ENCODE assay signal across 10 cellular contexts in genomic region chr1:234613992-234614584, GRCh38. TPM values are rescaled to one million over a fixed set of nuclear protein-coding genes. Genes with fewer than 3 reads are reported as not detected.
A peak's percentile ranks its signal among the peaks of the same experiment; 100 is the strongest.
DNase-seq lines count a peak whose midpoint lies in the region; ATAC-seq and TF ChIP-seq lines count a peak whose summit lies in the region.
"Had no signal": no experiment of that assay in that cellular context is flagged by ENCODE, and none has a peak within 500 bp of the region (broad histone marks: within the 10 kb centered on the region; RNA-seq: fewer than 3 reads in every experiment).

No MANE protein-coding gene starts in this region.

- H3K9me3 Mint-ChIP-seq in CD14-positive monocyte = no peaks in the 10 kb centered on the region
- no peaks in the 10 kb centered on the region for H3K9me3 Mint-ChIP-seq in nephron progenitor cell
- H3K9me3 Mint-ChIP-seq: activated naive CD4-positive, alpha-beta T cell treated with anti-CD3 and anti-CD28 coated beads, Interleukin-2, amount 50 U/mL, for 72 hours; memory B cell had no signal

- H3K4me1 ChIP-seq in colonic mucosa = peaks cover 15% of the 10 kb centered on the region

- H3K9me3 ChIP-seq in colonic mucosa = no peaks in the 10 kb centered on the region

- H3K4me3 ChIP-seq in colonic mucosa = no peak overlapping the region

- H3K27me3 Mint-ChIP-seq in CD14-positive monocyte (ENCODE audit: low read depth in 3 of 3) (no peaks in the 10 kb centered on the region), nephron progenitor cell (ENCODE audit: low read depth, poor library complexity) (no peaks in the 10 kb centered on the region)
- H3K27me3 Mint-ChIP-seq: memory B cell had no signal

- intact Hi-C loops in CD14-positive monocyte (cut with micrococcal nuclease) (loop anchor here (2.0 to 5.0 kb wide), 9 partner anchors 43 to 463 kb away; no protein-coding TSS in a partner anchor), colonic mucosa (cut with DNase I) (no loop called here)

- peak overlapping the region; percentile 100 for H3K27ac ChIP-seq in colonic mucosa

- no peaks in the 10 kb centered on the region for H3K36me3 Mint-ChIP-seq in CD14-positive monocyte
- no peaks in the 10 kb centered on the region for H3K36me3 Mint-ChIP-seq in nephron progenitor cell (ENCODE audit: low read depth)
- H3K36me3 Mint-ChIP-seq: activated naive CD4-positive, alpha-beta T cell treated with anti-CD3 and anti-CD28 coated beads, Interleukin-2, amount 50 U/mL, for 72 hours; memory B cell had no signal

- H3K27me3 ChIP-seq in colonic mucosa = no peaks in the 10 kb centered on the region

- peaks cover 55% of the 10 kb centered on the region for H3K4me1 Mint-ChIP-seq in CD14-positive monocyte
- H3K4me1 Mint-ChIP-seq in nephron progenitor cell = peaks cover 66% of the 10 kb centered on the region

- H3K9ac ChIP-seq in colonic mucosa (ENCODE audit: low read depth in 2 of 2, low read length in 2 of 2) = peak overlapping the region; percentile 19 to 100

- no peaks in the 10 kb centered on the region for H3K36me3 ChIP-seq in colonic mucosa

- no peak for DNase-seq in CD14-positive monocyte (ENCODE audit: low spot score)
- peak; percentile 68 for DNase-seq in NCI-H69 (lab: John Stamatoyannopoulos, UW)
- DNase-seq in colonic mucosa = no peak
- DNase-seq in nephron progenitor cell = no peak
- DNase-seq in NCI-H2227 treated with DMSO at 0.1 percent for 48 hours (lab: John Stamatoyannopoulos, UW) = no peak

- TF ChIP-seq CTCF in CD14-positive monocyte (IDR thresholded peaks at IDR 0.05) (no peak), colonic mucosa (IDR thresholded peaks at IDR 0.05) (no peak), nephron progenitor cell (IDR thresholded peaks at IDR 0.05) (no peak)

- H3K4me3 Mint-ChIP-seq in CD14-positive monocyte = peak overlapping the region in 1 of 2 donors; percentile 84
- H3K4me3 Mint-ChIP-seq in nephron progenitor cell = no peak overlapping the region

- ATAC-seq in HG02763 (IDR thresholded peaks at IDR 0.05; ENCODE audit: unreplicated experiment) (no peak), HG03039 (IDR thresholded peaks at IDR 0.05; ENCODE audit: unreplicated experiment) (no peak), GM18867 (IDR thresholded peaks at IDR 0.05; ENCODE audit: unreplicated experiment) (no peak)
- ATAC-seq: activated naive CD4-positive, alpha-beta T cell treated with anti-CD3 and anti-CD28 coated beads, Interleukin-2, amount 50 U/mL, for 72 hours had no signal

- H3K27ac Mint-ChIP-seq in CD14-positive monocyte (peak overlapping the region; percentile 99 to 100 (median 100)), nephron progenitor cell (peak overlapping the region; percentile 4)

RNA-seq across cellular contexts. Expression of gene IRF2BP2, which starts 4.1 kb away (rescaled TPM):
- 10 to 100 TPM; 22.4 to 22.6 TPM for polyA plus RNA-seq in CD14-positive monocyte
- total RNA-seq in colonic mucosa = 100 to 1,000 TPM; 157 to 164 TPM
